Comparison of ENCODE assay signal across 8 cellular contexts in genomic region chr3:178001670-178002101, GRCh38.
DNase-seq lines count a peak whose midpoint lies in the region; ATAC-seq and TF ChIP-seq lines count a peak whose summit lies in the region.

No MANE protein-coding gene starts in this region.

- peaks cover 33% of the 10 kb centered on the region for H3K4me1 ChIP-seq in CD4-positive, CD25-positive, alpha-beta regulatory T cell (ENCODE audit: control insufficient read depth, insufficient read depth, low read length, poor library complexity, severe bottlenecking)
- H3K4me1 ChIP-seq in colonic mucosa = no peaks in the 10 kb centered on the region

- H3K4me3 Mint-ChIP-seq in CD4-positive, CD25-positive, alpha-beta regulatory T cell = peak overlapping the region; percentile 7 to 83 (median 44)

- H3K27me3 Mint-ChIP-seq in CD4-positive, CD25-positive, alpha-beta regulatory T cell = no peaks in the 10 kb centered on the region

- H3K36me3 Mint-ChIP-seq in CD4-positive, CD25-positive, alpha-beta regulatory T cell = peaks cover 13% of the 10 kb centered on the region
- H3K36me3 Mint-ChIP-seq in activated naive CD4-positive, alpha-beta T cell treated with anti-CD3 and anti-CD28 coated beads, Interleukin-2, amount 50 U/mL, for 72 hours = peaks cover 33 to 66% of the 10 kb centered on the region in 2 donors

- peaks cover 7 to 8% of the 10 kb centered on the region in 2 experiments for H3K9me3 ChIP-seq in CD4-positive, CD25-positive, alpha-beta regulatory T cell (ENCODE audit: control insufficient read depth in 2 of 2, low read length in 2 of 2)
- no peaks in the 10 kb centered on the region for H3K9me3 ChIP-seq in colonic mucosa

- TF ChIP-seq CTCF in colonic mucosa (IDR thresholded peaks at IDR 0.05) = no peak

- no peaks in the 10 kb centered on the region for H3K36me3 ChIP-seq in CD4-positive, CD25-positive, alpha-beta regulatory T cell (ENCODE audit: control insufficient read depth, insufficient read depth, low read length)
- no peaks in the 10 kb centered on the region for H3K36me3 ChIP-seq in colonic mucosa

- no peak overlapping the region for H3K9ac ChIP-seq in colonic mucosa (ENCODE audit: low read depth in 2 of 2, low read length in 2 of 2)

- intact Hi-C loops in colonic mucosa (cut with DNase I) = no loop called here

- DNase-seq in CD4-positive, CD25-positive, alpha-beta regulatory T cell = peak in 2 of 3 donors; percentile 27 to 87
- peak in 1 of 2 donors; percentile 29 for DNase-seq in activated naive CD4-positive, alpha-beta T cell treated with anti-CD3 and anti-CD28 coated beads, Interleukin-2, amount 50 U/mL, for 72 hours (ENCODE audit: low spot score in 2 of 2)
- DNase-seq in kidney glomerular epithelial cell (lab: John Stamatoyannopoulos, UW) = no peak
- DNase-seq in colonic mucosa = no peak
- no peak for DNase-seq in KG1 (lab: John Stamatoyannopoulos, UW)
- DNase-seq in nucleus accumbens (lab: John Stamatoyannopoulos, UW) = no peak

- H3K27ac Mint-ChIP-seq in CD4-positive, CD25-positive, alpha-beta regulatory T cell = peak overlapping the region; percentile 62 to 94 (median 91)
- peak overlapping the region; percentile 66 to 73 for H3K27ac Mint-ChIP-seq in activated naive CD4-positive, alpha-beta T cell treated with anti-CD3 and anti-CD28 coated beads, Interleukin-2, amount 50 U/mL, for 72 hours

- peak overlapping the region; percentile 47 for H3K27ac ChIP-seq in CD4-positive, CD25-positive, alpha-beta regulatory T cell (ENCODE audit: insufficient read depth, low read length, poor library complexity, severe bottlenecking)
- H3K27ac ChIP-seq in colonic mucosa = no peak overlapping the region

- no peaks in the 10 kb centered on the region for H3K27me3 ChIP-seq in CD4-positive, CD25-positive, alpha-beta regulatory T cell (ENCODE audit: control insufficient read depth, insufficient read depth, low read length)
- H3K27me3 ChIP-seq in colonic mucosa = no peaks in the 10 kb centered on the region

- ATAC-seq in CD4-positive, CD25-positive, alpha-beta regulatory T cell (ENCODE audit: low read depth in 2 of 2) = peak; percentile 65 to 66
- ATAC-seq in GM19452 (IDR thresholded peaks at IDR 0.05; ENCODE audit: unreplicated experiment) (peak; percentile 88), HG03439 (IDR thresholded peaks at IDR 0.05; ENCODE audit: unreplicated experiment) (peak; percentile 75)
- peak; percentile 90 to 93 for ATAC-seq in activated naive CD4-positive, alpha-beta T cell treated with anti-CD3 and anti-CD28 coated beads, Interleukin-2, amount 50 U/mL, for 72 hours

- H3K4me1 Mint-ChIP-seq in CD4-positive, CD25-positive, alpha-beta regulatory T cell = peaks cover 36 to 72% (median 46%) of the 10 kb centered on the region in 4 donors

- peaks cover 0 to 10% (median 4%) of the 10 kb centered on the region in 7 donors for H3K9me3 Mint-ChIP-seq in CD4-positive, CD25-positive, alpha-beta regulatory T cell
- H3K9me3 Mint-ChIP-seq in activated naive CD4-positive, alpha-beta T cell treated with anti-CD3 and anti-CD28 coated beads, Interleukin-2, amount 50 U/mL, for 72 hours = peaks cover 19 to 30% of the 10 kb centered on the region in 2 donors

- peak overlapping the region; percentile 58 for H3K4me3 ChIP-seq in CD4-positive, CD25-positive, alpha-beta regulatory T cell (ENCODE audit: low read depth, low read length)
- no peak overlapping the region for H3K4me3 ChIP-seq in colonic mucosa

Comparison
In these comparisons a context has a peak if more than half of its experiments do, and no peak if none do; other contexts are left out.
1. DNase-seq: peak in CD4-positive, CD25-positive, alpha-beta regulatory T cell (2 of 3); none in kidney glomerular epithelial cell (single experiment), colonic mucosa (single experiment), KG1 (single experiment) and nucleus accumbens (0 of 56).
2. Peak in every context shown above with its lines, with median percentiles within 50 percentile points of each other: ATAC-seq.